Comparison of ENCODE assay signal across 30 cellular contexts in the genomic region with DNA sequence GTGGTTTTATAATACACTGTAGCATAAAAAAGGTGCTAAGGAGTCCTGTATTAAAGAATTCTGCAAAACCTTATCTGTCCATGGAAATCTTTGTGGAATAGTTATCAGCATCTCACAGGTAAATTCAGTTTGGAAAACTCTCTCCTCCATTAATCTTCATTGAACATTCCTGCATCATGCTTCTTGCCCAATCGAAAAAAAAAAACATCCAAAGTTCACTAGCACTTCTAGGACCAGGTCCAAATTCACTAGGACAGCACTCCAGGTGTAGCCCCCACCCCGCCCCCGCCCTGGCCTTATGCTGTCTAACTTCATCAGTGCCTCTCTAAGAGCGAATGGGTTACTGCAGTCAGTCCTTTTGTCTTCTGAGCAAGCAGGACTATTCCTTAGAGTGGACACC.
"Had no signal": no experiment of that assay in that cellular context is flagged by ENCODE, and none has a peak within 500 bp of the region (broad histone marks: within the 10 kb centered on the region; RNA-seq: fewer than 3 reads in every experiment).

No MANE protein-coding gene starts in this region.

- H3K27ac ChIP-seq: ascending aorta, brain microvascular endothelial cell, breast epithelium, VCaP had no signal

- H3K4me3 ChIP-seq: ascending aorta, breast epithelium had no signal

- H3K27me3 ChIP-seq: ascending aorta, brain microvascular endothelial cell, breast epithelium had no signal

- ATAC-seq: activated CD8-positive, alpha-beta memory T cell treated with anti-CD3 and anti-CD28 coated beads, Interleukin-2, amount 10 ng/mL, durations not matched to agents 7 days and 5 days; activated CD8-positive, alpha-beta T cell treated with anti-CD3 and anti-CD28 coated beads, Interleukin-2, amount 10 ng/mL, durations not matched to agents 7 days and 5 days; activated naive CD8-positive, alpha-beta T cell treated with anti-CD3 and anti-CD28 coated beads, Interleukin-2, amount 50 U/mL, for 24 hours; T-cell had no signal

- H3K9me3 ChIP-seq: ascending aorta, breast epithelium had no signal

- DNase-seq: activated B cell treated with CpG ODN at 0.5 μM for 24 hours; activated CD4-positive, alpha-beta memory T cell treated with anti-CD3 and anti-CD28 coated beads, Interleukin-2, amount 10 ng/mL, durations not matched to agents 7 days and 5 days; activated CD4-positive, alpha-beta T cell treated with anti-CD3 and anti-CD28 coated beads for 4 hours; activated CD4-positive, alpha-beta T cell treated with anti-CD3 and anti-CD28 coated beads, Interleukin-2, amount 10 ng/mL, durations not matched to agents 24 days and 14 days; activated CD4-positive, alpha-beta T cell treated with anti-CD3 and anti-CD28 coated beads, Interleukin-2, amount 50 U/mL, for 1 hour; activated CD4-positive, alpha-beta T cell treated with anti-CD3 and anti-CD28 coated beads, Interleukin-2, amount 50 U/mL, for 4 hours; activated CD4-positive, CD25-positive, alpha-beta regulatory T cell treated with anti-CD3 and anti-CD28 coated beads, Interleukin-2, amount 50 U/mL, for 72 hours; activated CD8-positive, alpha-beta memory T cell treated with anti-CD3 and anti-CD28 coated beads for 24 hours; activated CD8-positive, alpha-beta memory T cell treated with anti-CD3 and anti-CD28 coated beads, Interleukin-2, amount 10 ng/mL, durations not matched to agents 7 days and 5 days; activated CD8-positive, alpha-beta memory T cell treated with anti-CD3 and anti-CD28 coated beads, Interleukin-2, amount 50 U/mL, for 48 hours; activated CD8-positive, alpha-beta T cell treated with anti-CD3 and anti-CD28 coated beads, Interleukin-2, amount 10 ng/mL, durations not matched to agents 7 days and 5 days; activated effector memory CD4-positive, alpha-beta T cell treated with Interleukin-2 at 50 U/mL for 16 hours; activated gamma-delta T cell; activated naive CD4-positive, alpha-beta T cell treated with anti-CD3 and anti-CD28 coated beads, Interleukin-2, amount 10 ng/mL, durations not matched to agents 7 days and 5 days; activated naive CD4-positive, alpha-beta T cell treated with Interleukin-2 at 50 U/mL for 16 hours; activated naive CD8-positive, alpha-beta T cell treated with anti-CD3 and anti-CD28 coated beads, Interleukin-2, amount 10 ng/mL, durations not matched to agents 7 days and 5 days; activated naive CD8-positive, alpha-beta T cell treated with anti-CD3 and anti-CD28 coated beads, Interleukin-2, amount 50 U/mL, for 24 hours; activated T-cell treated with anti-CD3 and anti-CD28 coated beads, Interleukin-2, amount 50 U/mL, for 24 hours; activated T-cell treated with anti-CD3 and anti-CD28 coated beads, Interleukin-2, amount 50 U/mL, for 48 hours; amygdala; anterior cingulate cortex; brain microvascular endothelial cell; central memory CD4-positive, alpha-beta T cell; T-cell; T-helper 2 cell; T-helper 9 cell had no signal

- H3K36me3 ChIP-seq: breast epithelium had no signal

- FAIRE-seq: TTC549 had no signal

- H3K4me1 ChIP-seq: ascending aorta, breast epithelium had no signal
